Comparison of ENCODE assay signal across 8 cellular contexts in the genomic region with DNA sequence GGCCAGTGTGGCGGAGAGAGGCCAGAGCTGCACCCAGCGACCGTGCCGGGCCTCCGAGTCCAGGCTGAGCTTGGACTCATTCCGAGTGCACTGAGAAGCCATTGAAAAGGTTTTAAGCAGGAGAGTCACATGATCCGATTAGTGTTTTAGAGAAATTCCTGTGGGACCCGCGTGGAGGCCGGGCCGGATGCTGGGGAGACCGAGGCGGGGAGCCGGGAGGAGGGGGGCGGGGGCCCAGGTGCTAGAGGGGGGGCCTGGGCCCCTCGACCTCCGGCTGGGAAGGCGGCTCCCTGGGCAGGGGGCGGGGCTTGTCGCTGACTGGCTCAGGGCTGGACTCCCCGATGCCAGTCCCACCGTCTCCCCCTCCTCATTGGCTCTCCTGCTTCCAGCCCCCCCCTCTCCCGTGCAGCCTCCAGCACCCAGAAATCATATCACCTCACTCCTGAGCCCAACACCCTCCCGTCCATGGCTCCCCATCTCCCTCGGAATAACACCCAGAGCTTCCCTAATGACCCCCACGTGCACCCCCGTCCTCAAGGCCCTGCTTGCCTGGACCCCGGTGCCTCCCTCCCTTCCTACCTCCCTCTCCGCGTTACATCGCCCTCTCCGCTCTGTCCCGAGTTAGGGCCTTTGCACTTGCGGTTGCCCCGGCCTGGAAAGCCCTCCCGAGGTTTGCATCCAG. TPM values are rescaled to one million over a fixed set of nuclear protein-coding genes. Genes with fewer than 3 reads are reported as not detected.
A peak's percentile ranks its signal among the peaks of the same experiment; 100 is the strongest.
DNase-seq lines count a peak whose midpoint lies in the region; ATAC-seq and TF ChIP-seq lines count a peak whose summit lies in the region.

No MANE protein-coding gene starts in this region.

- ATAC-seq in Panc1 (peak; percentile 70), GM19452 (IDR thresholded peaks at IDR 0.05; ENCODE audit: unreplicated experiment) (no peak), HG03280 (IDR thresholded peaks at IDR 0.05; ENCODE audit: unreplicated experiment) (no peak)

- H3K27me3 ChIP-seq in A673 (replicated peaks; ENCODE audit: insufficient read depth, low read depth, low read length, poor library complexity): no peaks in the 10 kb centered on the region
- H3K27me3 ChIP-seq in H7 (ENCODE audit: control insufficient read depth, insufficient read depth, low read length): no peaks in the 10 kb centered on the region; the same call in 1 of the 2 replicates
- H3K27me3 ChIP-seq in Panc1 (ENCODE audit: control insufficient read depth, insufficient read depth, low read length): no peaks in the 10 kb centered on the region
- H3K27me3 ChIP-seq in sigmoid colon: no peaks in the 10 kb centered on the region

- H3K36me3 ChIP-seq in A673 (ENCODE audit: insufficient read depth, low read length, poor library complexity, severe bottlenecking): no peaks in the 10 kb centered on the region
- no peaks in the 10 kb centered on the region for H3K36me3 ChIP-seq in H7 (replicated peaks; ENCODE audit: control insufficient read depth, insufficient read depth, low read length)
- H3K36me3 ChIP-seq in Panc1 (ENCODE audit: control insufficient read depth, insufficient read depth, low read length): no peaks in the 10 kb centered on the region
- H3K36me3 ChIP-seq in sigmoid colon: no peaks in the 10 kb centered on the region

- H3K27ac ChIP-seq in A673 (ENCODE audit: low read depth, low read length, poor library complexity, severe bottlenecking): peak overlapping the region; percentile 90
- peak overlapping the region; percentile 58 for H3K27ac ChIP-seq in Panc1 (ENCODE audit: low read length)
- peak overlapping the region; percentile 54 to 66 (median 61) for H3K27ac ChIP-seq in sigmoid colon

- TF ChIP-seq EP300 in sigmoid colon (IDR thresholded peaks at IDR 0.05): no peak

- H3K4me3 Mint-ChIP-seq in brain: peak overlapping the region; percentile 76 to 91 (median 90)

- 2 to 3% methylated on average over 35 to 36 of the region's 36 CpGs for WGBS in sigmoid colon, 2 donors

- BruUV-seq in A673 (replicated peaks; lab: Mats Ljungman, UMichigan) (no TSS peak), Panc1 (replicated peaks; lab: Mats Ljungman, UMichigan) (no TSS peak)

- no peaks in the 10 kb centered on the region for H3K9me3 Mint-ChIP-seq in brain

- H3K27me3 Mint-ChIP-seq in brain: peaks cover 3% of the 10 kb centered on the region

- H3K4me3 ChIP-seq in A673 (ENCODE audit: low read depth, low read length, poor library complexity, severe bottlenecking): peak overlapping the region; percentile 31
- peak overlapping the region; percentile 54 for H3K4me3 ChIP-seq in H7 (ENCODE audit: insufficient read depth, low read depth, low read length)
- peak overlapping the region; percentile 28 to 63 for H3K4me3 ChIP-seq in Panc1 (ENCODE audit: low read depth in 2 of 2, low read length in 2 of 2)
- peak overlapping the region; percentile 28 for H3K4me3 ChIP-seq in iPS-11a (ENCODE audit: low read depth, low read length)
- H3K4me3 ChIP-seq in sigmoid colon: peak overlapping the region; percentile 13 to 42 (median 34)

- DNase-seq in A673 (ENCODE audit: low spot score) (peak; percentile 93), H7 (peak; percentile 96), Panc1 (ENCODE audit: low read depth, low spot score) (no peak), sigmoid colon (peak; percentile 89)

- intact Hi-C loops in A673 (cut with micrococcal nuclease; ENCODE audit: unreplicated experiment): no loop called here
- intact Hi-C loops in Panc1 (cut with micrococcal nuclease; ENCODE audit: unreplicated experiment): no loop called here
- intact Hi-C loops in sigmoid colon (cut with DNase I): no loop called here

- H3K4me1 ChIP-seq in A673 (ENCODE audit: insufficient read depth, low read length, poor library complexity, severe bottlenecking) (peaks cover 26% of the 10 kb centered on the region), Panc1 (ENCODE audit: control insufficient read depth, insufficient read depth, low read length) (peaks cover 25% of the 10 kb centered on the region), sigmoid colon (peaks cover 0 to 44% (median 39%) of the 10 kb centered on the region in 4 donors)

- in situ Hi-C loops in Panc1 (cut with HindIII; ENCODE audit: low pct_unique_long_range_greater_than_20kb, low sequenced_read_pairs): no loop called here

- TF ChIP-seq CTCF in A673 (conservative IDR thresholded peaks at IDR 0.05; ENCODE audit: low read depth, low read length): no peak
- TF ChIP-seq CTCF in Panc1 (IDR thresholded peaks at IDR 0.05): no peak
- no peak for TF ChIP-seq CTCF in brain (conservative IDR thresholded peaks at IDR 0.05)
- no peak for TF ChIP-seq CTCF in sigmoid colon (IDR thresholded peaks at IDR 0.05)

- CTCF ChIA-PET in A673 (lab: Charles Lee): no interaction called here
- CTCF ChIA-PET in Panc1 (lab: Charles Lee): no interaction called here

- no peaks in the 10 kb centered on the region for H3K9me3 ChIP-seq in A673 (ENCODE audit: low read depth, low read length, poor library complexity, severe bottlenecking)
- H3K9me3 ChIP-seq in Panc1 (ENCODE audit: control insufficient read depth, insufficient read depth, low read depth, low read length): no peaks in the 10 kb centered on the region
- H3K9me3 ChIP-seq in sigmoid colon: no peaks in the 10 kb centered on the region

- TF ChIP-seq POLR2A in sigmoid colon (IDR thresholded peaks at IDR 0.05): no peak

- no peaks in the 10 kb centered on the region for H3K36me3 Mint-ChIP-seq in brain

- H3K27ac Mint-ChIP-seq in brain: peak overlapping the region; percentile 89 to 100 (median 97)

- POLR2A ChIA-PET in A673 (lab: Charles Lee; ENCODE audit: low non-redundant PET): no interaction called here
- POLR2A ChIA-PET in Panc1 (lab: Charles Lee): no interaction called here

- peaks cover 57% of the 10 kb centered on the region for H3K4me1 Mint-ChIP-seq in brain

RNA-seq across cellular contexts. Expression of a gene that starts 5.2 kb away (rescaled TPM):
- total RNA-seq in A673 (2021) (27.4 and 27.5 TPM in 2 replicates), Panc1 (2021; ENCODE audit: unreplicated experiment) (39.5 TPM), sigmoid colon (1 to 10 TPM; 1.4 to 3.0 (median 2.2) TPM)
- total RNA-seq in H7 (2014; rRNA removed; shearing (Covaris generic)): 17.2 and 20.5 TPM in 2 replicates
- polyA plus RNA-seq in Panc1 (2012; ENCODE audit: insufficient read length): 53.7 TPM
- polyA plus RNA-seq in brain (ENCODE audit: insufficient read depth, low read depth, low replicate concordance) (16.2 TPM), sigmoid colon (1 to 10 TPM in 2 of 3 donors, under 1 TPM in 1; 0.69 to 4.0 (median 1.8) TPM)

RNA-seq across cellular contexts. Expression of a gene that starts 13.5 kb away (rescaled TPM):
- 27.8 and 29.3 TPM in 2 replicates for total RNA-seq in A673 (2021)
- total RNA-seq in H7 (2014; rRNA removed; shearing (Covaris generic)): 4.3 and 4.7 TPM in 2 replicates
- total RNA-seq in Panc1 (2021; ENCODE audit: unreplicated experiment): 28.5 TPM
- 31.1 TPM for polyA plus RNA-seq in Panc1 (2012; ENCODE audit: insufficient read length)
- 30.5 TPM for polyA plus RNA-seq in brain (ENCODE audit: insufficient read depth, low read depth, low replicate concordance)
- total RNA-seq in sigmoid colon: 1 to 10 TPM; 3.5 to 9.6 (median 9.1) TPM
- polyA plus RNA-seq in sigmoid colon: 1 to 10 TPM; 5.3 to 9.0 (median 7.2) TPM

RNA-seq across cellular contexts. Expression of a gene that starts 14.3 kb away (rescaled TPM):
- total RNA-seq in A673 (2021): 6.3 and 7.5 TPM in 2 replicates
- 11.2 and 13.6 TPM in 2 replicates for total RNA-seq in H7 (2014; rRNA removed; shearing (Covaris generic))
- 26.4 TPM for total RNA-seq in Panc1 (2021; ENCODE audit: unreplicated experiment)
- 25.3 TPM for polyA plus RNA-seq in Panc1 (2012; ENCODE audit: insufficient read length)
- 20.5 TPM for polyA plus RNA-seq in brain (ENCODE audit: insufficient read depth, low read depth, low replicate concordance)
- 10 to 100 TPM; 24.5 to 37.1 (median 31.3) TPM for total RNA-seq in sigmoid colon
- polyA plus RNA-seq in sigmoid colon: 10 to 100 TPM; 44.1 to 49.2 (median 45.5) TPM

RNA-seq across cellular contexts. Expression of a gene that starts 19.6 kb away (rescaled TPM):
- total RNA-seq in A673 (2021): 16.1 and 17.1 TPM in 2 replicates
- 3.5 and 4.9 TPM in 2 replicates for total RNA-seq in H7 (2014; rRNA removed; shearing (Covaris generic))
- 25.6 TPM for total RNA-seq in Panc1 (2021; ENCODE audit: unreplicated experiment)
- polyA plus RNA-seq in Panc1 (2012; ENCODE audit: insufficient read length): 27.5 TPM
- polyA plus RNA-seq in brain (ENCODE audit: insufficient read depth, low read depth, low replicate concordance): 10.4 TPM
- 1 to 10 TPM; 2.3 to 8.6 (median 3.4) TPM for total RNA-seq in sigmoid colon
- 1 to 10 TPM; 2.4 to 9.3 (median 3.0) TPM for polyA plus RNA-seq in sigmoid colon

RNA-seq across cellular contexts. Expression of a gene that starts 38.6 kb away (rescaled TPM):
- total RNA-seq in A673 (2021) (6.8 and 7.1 TPM in 2 replicates), Panc1 (2021; ENCODE audit: unreplicated experiment) (8.9 TPM), sigmoid colon (1 to 10 TPM; 2.8 to 9.1 (median 3.7) TPM)
- 9.8 and 12.5 TPM in 2 replicates for total RNA-seq in H7 (2014; rRNA removed; shearing (Covaris generic))
- 17.4 TPM for polyA plus RNA-seq in Panc1 (2012; ENCODE audit: insufficient read length)
- polyA plus RNA-seq in brain (ENCODE audit: insufficient read depth, low read depth, low replicate concordance) (5.8 TPM), sigmoid colon (1 to 10 TPM; 7.2 to 8.2 (median 7.2) TPM)
